Comparison of ENCODE assay signal across 19 cellular contexts in genomic region chr1:12577020-12577419, GRCh38. TPM values are rescaled to one million over a fixed set of nuclear protein-coding genes. Genes with fewer than 3 reads are reported as not detected.
"Had no signal": no experiment of that assay in that cellular context is flagged by ENCODE, and none has a peak within 500 bp of the region (broad histone marks: within the 10 kb centered on the region; RNA-seq: fewer than 3 reads in every experiment).

No MANE protein-coding gene starts in this region.

- H3K27ac ChIP-seq: KMS-11, RWPE1 had no signal

- H3K4me2 ChIP-seq: KMS-11, SK-N-SH had no signal

- DNase-seq: IMR-90, Kasumi-1, MM.1S, NCI-H1092 treated with DMSO at 0.1 percent for 48 hours, NCI-H1436 treated with DMSO at 0.1 percent for 48 hours, NCI-H1694 treated with DMSO at 0.1 percent for 48 hours, NCI-H1930, NCI-H2081, NCI-H2107, NCI-H2227 treated with DMSO at 0.1 percent for 48 hours, NCI-H524, NCI-H526 treated with DMSO at 0.1 percent for 48 hours, NCI-H748 treated with DMSO at 0.1 percent for 48 hours, SHP77, SK-N-SH, SW 1271 had no signal

- H3K9me2 ChIP-seq: SK-N-SH had no signal

- H3K9ac ChIP-seq: KMS-11, SK-N-SH had no signal

- H3K9me3 ChIP-seq: SK-N-SH had no signal

RNA-seq across cellular contexts. Expression of gene DHRS3, which starts 41.0 kb away (rescaled TPM):
- total RNA-seq: SK-MEL-5 had no signal
